ENCODE assay signal across 8 cellular contexts in genomic region chr12:75738486-75738885, GRCh38.
DNase-seq lines count a peak whose midpoint lies in the region; ATAC-seq and TF ChIP-seq lines count a peak whose summit lies in the region.

No MANE protein-coding gene starts in this region.

- H3K27ac Mint-ChIP-seq in activated T-cell treated with anti-CD3 and anti-CD28 coated beads, Interleukin-2, amount 50 U/mL, for 72 hours = no peak overlapping the region

- H3K9me3 Mint-ChIP-seq in activated T-cell treated with anti-CD3 and anti-CD28 coated beads, Interleukin-2, amount 50 U/mL, for 72 hours = peaks cover 0 to 3% of the 10 kb centered on the region in 2 donors

- peak; percentile 4 for DNase-seq in NK-92 treated with Interleukin-12 subunit alpha and Interleukin-12 subunit beta, amount 100 ng/mL, for 24 hours (lab: John Stamatoyannopoulos, UW)
- no peak for DNase-seq in NK-92 (lab: John Stamatoyannopoulos, UW; ENCODE audit: unreplicated experiment)
- peak; percentile 47 to 56 for DNase-seq in activated T-cell treated with anti-CD3 and anti-CD28 coated beads, Interleukin-2, amount 50 U/mL, for 72 hours
- DNase-seq in stimulated activated CD8-positive, alpha-beta memory T cell treated with anti-CD3 and anti-CD28 coated beads, Interleukin-4, amount 100 ng/mL, for 24 hours (ENCODE audit: low read depth) = peak; percentile 28
- DNase-seq in NOMO-1 treated with DMSO at 0.1 percent for 48 hours (lab: John Stamatoyannopoulos, UW; ENCODE audit: unreplicated experiment) = no peak
- DNase-seq in omental fat pad (ENCODE audit: low spot score) = no peak

- no peak for TF ChIP-seq CTCF in omental fat pad (IDR thresholded peaks at IDR 0.05)

- H3K4me3 Mint-ChIP-seq in activated T-cell treated with anti-CD3 and anti-CD28 coated beads, Interleukin-2, amount 50 U/mL, for 72 hours = no peak overlapping the region

- peaks cover 22% of the 10 kb centered on the region for H3K27me3 Mint-ChIP-seq in activated T-cell treated with anti-CD3 and anti-CD28 coated beads, Interleukin-2, amount 50 U/mL, for 72 hours (ENCODE audit: low read depth)

- peaks cover 28% of the 10 kb centered on the region for H3K4me1 Mint-ChIP-seq in activated T-cell treated with anti-CD3 and anti-CD28 coated beads, Interleukin-2, amount 50 U/mL, for 72 hours (ENCODE audit: low read depth)

- no peaks in the 10 kb centered on the region for H3K36me3 Mint-ChIP-seq in activated T-cell treated with anti-CD3 and anti-CD28 coated beads, Interleukin-2, amount 50 U/mL, for 72 hours (ENCODE audit: insufficient read depth in 2 of 2)

- ATAC-seq in HG03064 (IDR thresholded peaks at IDR 0.05; ENCODE audit: low read depth, unreplicated experiment) = peak; percentile 77
- peak; percentile 99 for ATAC-seq in activated T-cell treated with anti-CD3 and anti-CD28 coated beads, Interleukin-2, amount 50 U/mL, for 72 hours (replicated peaks in 1 of 2)
- no peak for ATAC-seq in omental fat pad (ENCODE audit: low FRiP score)
- no peak for ATAC-seq in HG03097 (IDR thresholded peaks at IDR 0.05; ENCODE audit: low FRiP score, unreplicated experiment)

Comparison
In these comparisons a context has a peak if more than half of its experiments do, and no peak if none do; other contexts are left out.
1. DNase-seq: peak in NK-92 treated with Interleukin-12 subunit alpha and Interleukin-12 subunit beta, amount 100 ng/mL, for 24 hours (single experiment), activated T-cell treated with anti-CD3 and anti-CD28 coated beads, Interleukin-2, amount 50 U/mL, for 72 hours (2 of 2) and stimulated activated CD8-positive, alpha-beta memory T cell treated with anti-CD3 and anti-CD28 coated beads, Interleukin-4, amount 100 ng/mL, for 24 hours (single experiment); none in NK-92 (single experiment), NOMO-1 treated with DMSO at 0.1 percent for 48 hours (single experiment) and omental fat pad (single experiment).
2. ATAC-seq: peak in HG03064 (single experiment) and activated T-cell treated with anti-CD3 and anti-CD28 coated beads, Interleukin-2, amount 50 U/mL, for 72 hours (2 of 2); none in omental fat pad (single experiment) and HG03097 (single experiment).